ENCODE assay signal across 19 cellular contexts in genomic region chr7:124667312-124667711, GRCh38.
A peak's percentile ranks its signal among the peaks of the same experiment; 100 is the strongest.
DNase-seq lines count a peak whose midpoint lies in the region; ATAC-seq and TF ChIP-seq lines count a peak whose summit lies in the region.
"Had no signal": no experiment of that assay in that cellular context is flagged by ENCODE, and none has a peak within 500 bp of the region (broad histone marks: within the 10 kb centered on the region; RNA-seq: fewer than 3 reads in every experiment).

No MANE protein-coding gene starts in this region.

- H3K4me1 ChIP-seq in SK-N-SH (ENCODE audit: control insufficient read depth in 1 of 2, insufficient read depth in 2 of 2, low read depth in 1 of 2, low read length in 1 of 2) (peaks cover 0 to 5% of the 10 kb centered on the region in 2 experiments; a peak in 1 of 4 replicates), thoracic aorta (ENCODE audit: control insufficient read depth in 1 of 2, low read depth in 2 of 2) (peaks cover 4 to 8% of the 10 kb centered on the region in 2 donors)
- H3K4me1 ChIP-seq: breast epithelium had no signal

- H3K9ac ChIP-seq in SK-N-SH: no peak overlapping the region

- H3K9me3 ChIP-seq in SK-N-SH (no peaks in the 10 kb centered on the region), thoracic aorta (no peaks in the 10 kb centered on the region)
- H3K9me3 ChIP-seq: breast epithelium had no signal

- no peak overlapping the region for H3K4me2 ChIP-seq in SK-N-SH

- no peak overlapping the region for H3K27ac ChIP-seq in SK-N-SH (ENCODE audit: low read depth in 2 of 2, low read length in 1 of 2)
- no peak overlapping the region for H3K27ac ChIP-seq in thoracic aorta
- H3K27ac ChIP-seq: breast epithelium, C4-2B, coronary artery had no signal

- H3K27me3 ChIP-seq in SK-N-SH (ENCODE audit: insufficient read depth) (no peaks in the 10 kb centered on the region), thoracic aorta (replicated peaks; ENCODE audit: insufficient read depth) (no peaks in the 10 kb centered on the region)
- H3K27me3 ChIP-seq: breast epithelium had no signal

- no peak overlapping the region for H3K4me3 ChIP-seq in SK-N-SH (ENCODE audit: low read depth in 2 of 2, low read length in 1 of 2)
- peak overlapping the region; percentile 28 for H3K4me3 ChIP-seq in thoracic aorta
- H3K4me3 ChIP-seq: breast epithelium, coronary artery had no signal

- no peaks in the 10 kb centered on the region for H3K9me2 ChIP-seq in SK-N-SH

- no peak for TF ChIP-seq CTCF in SK-N-SH (IDR thresholded peaks at IDR 0.05)
- TF ChIP-seq CTCF in thoracic aorta (IDR thresholded peaks at IDR 0.05): no peak

- H3F3A ChIP-seq in SK-N-SH (replicated peaks; ENCODE audit: insufficient read depth): no peaks in the 10 kb centered on the region

- H3K36me3 ChIP-seq in SK-N-SH (replicated peaks in 1 of 2; ENCODE audit: control insufficient read depth in 1 of 2, insufficient read depth in 2 of 2, low read length in 1 of 2): no peaks in the 10 kb centered on the region
- H3K36me3 ChIP-seq in thoracic aorta: no peaks in the 10 kb centered on the region
- H3K36me3 ChIP-seq: breast epithelium had no signal

- TF ChIP-seq RAD21 in SK-N-SH (IDR thresholded peaks at IDR 0.05; ENCODE audit: low read length): no peak

- POLR2A ChIA-PET in SK-N-SH (lab: Yijun Ruan, JAX): no interaction called here

- no peaks in the 10 kb centered on the region for H4K20me1 ChIP-seq in SK-N-SH (ENCODE audit: insufficient read depth)

- 23% methylated on average over 4 of the region's 4 CpGs for WGBS in SK-N-SH (ENCODE audit: low lambda C conversion rate)

- no peak overlapping the region for H2AFZ ChIP-seq in SK-N-SH (ENCODE audit: low read depth)

- DNase-seq in SK-N-SH (no peak), OCI-M1 (lab: John Stamatoyannopoulos, UW) (peak; percentile 57), glomerular visceral epithelial cell (ENCODE audit: extremely low spot score) (peak; percentile 27), thoracic aorta (ENCODE audit: low spot score) (no peak), anterior cingulate cortex (lab: John Stamatoyannopoulos, UW) (no peak)
- DNase-seq in stimulated activated naive CD8-positive, alpha-beta T cell treated with anti-CD3 and anti-CD28 coated beads, Interleukin-15, Interleukin-2, amounts not matched to agents 100 U/mL and 50 U/mL, for 24 hours: no peak
- DNase-seq: activated CD4-positive, alpha-beta T cell treated with anti-CD3 and anti-CD28 coated beads for 4 hours; activated CD8-positive, alpha-beta memory T cell treated with anti-CD3 and anti-CD28 coated beads, Interleukin-2, amount 10 ng/mL, durations not matched to agents 7 days and 5 days; activated naive CD8-positive, alpha-beta T cell treated with anti-CD3 and anti-CD28 coated beads for 36 hours; GDM1; hippocampal formation; mesendoderm; naive thymus-derived CD8-positive, alpha-beta T cell had no signal

- CTCF ChIA-PET in SK-N-SH (lab: Yijun Ruan, JAX): no interaction called here

- no peaks in the 10 kb centered on the region for H3K79me2 ChIP-seq in SK-N-SH (ENCODE audit: insufficient read depth)

- ATAC-seq in SK-N-SH treated with all-trans-retinoic acid at 6 μM for 48 hours (no peak), thoracic aorta (ENCODE audit: insufficient number of reproducible peaks, low FRiP score, low read depth) (no peak), GM21529 (IDR thresholded peaks at IDR 0.05; ENCODE audit: unreplicated experiment) (no peak)
- no peak for ATAC-seq in stimulated activated naive CD8-positive, alpha-beta T cell treated with anti-CD3 and anti-CD28 coated beads, Interleukin-15, Interleukin-2, amounts not matched to agents 100 U/mL and 50 U/mL, for 24 hours
- ATAC-seq: activated CD8-positive, alpha-beta memory T cell treated with anti-CD3 and anti-CD28 coated beads, Interleukin-2, amount 10 ng/mL, durations not matched to agents 7 days and 5 days; naive thymus-derived CD8-positive, alpha-beta T cell; stimulated activated effector memory CD8-positive, alpha-beta T cell treated with anti-CD3 and anti-CD28 coated beads, Interleukin-12 subunit alpha, Interleukin-12 subunit beta, amount 100 ng/mL, for 72 hours had no signal

- TF ChIP-seq EP300 in SK-N-SH (IDR thresholded peaks at IDR 0.05; ENCODE audit: borderline replicate concordance in 1 of 2, low read depth in 1 of 2, low read length in 1 of 2): no peak

TF ChIP-seq in SK-N-SH treated with all-trans-retinoic acid at 6 μM for 48 hours, 23 proteins besides CTCF, POLR2A, EP300 and RAD21:
- TF ChIP-seq CSDC2 (CRISPR knock-in tag; IDR thresholded peaks at IDR 0.05): no peak
- 0 out of 2 replicates have a peak, but pooled peaks have one; percentile 28 for TF ChIP-seq CREB5 (CRISPR knock-in tag; IDR thresholded peaks at IDR 0.05; ENCODE audit: low read depth)

TF ChIP-seq in SK-N-SH, 30 proteins besides CTCF, POLR2A, EP300 and RAD21:
- TF ChIP-seq RFX5 (IDR thresholded peaks at IDR 0.05; ENCODE audit: low read length) (no peak), RCOR1 (IDR thresholded peaks at IDR 0.05; ENCODE audit: low read length) (no peak), IRF3 (IDR thresholded peaks at IDR 0.05; ENCODE audit: low read depth, low read length) (no peak), FOSL2 (IDR thresholded peaks at IDR 0.05; ENCODE audit: borderline replicate concordance, low read depth) (no peak), TCF12 (IDR thresholded peaks at IDR 0.05) (no peak), NFIC (IDR thresholded peaks at IDR 0.05; ENCODE audit: borderline replicate concordance) (no peak), POLR2AphosphoS5 (IDR thresholded peaks at IDR 0.05; ENCODE audit: low read depth, low read length) (no peak), ZBTB33 (IDR thresholded peaks at IDR 0.05; ENCODE audit: borderline replicate concordance, low read depth) (no peak), PBX3 (IDR thresholded peaks at IDR 0.05) (no peak), GABPA (IDR thresholded peaks at IDR 0.05; ENCODE audit: low read depth) (no peak)

Comparison
In these comparisons a context has a peak if more than half of its experiments do, and no peak if none do; other contexts are left out.
1. DNase-seq: peak in OCI-M1 (single experiment) and glomerular visceral epithelial cell (single experiment); none in SK-N-SH (single experiment), thoracic aorta (single experiment), anterior cingulate cortex (0 of 58) and stimulated activated naive CD8-positive, alpha-beta T cell treated with anti-CD3 and anti-CD28 coated beads, Interleukin-15, Interleukin-2, amounts not matched to agents 100 U/mL and 50 U/mL, for 24 hours (single experiment).